In the genomic region with DNA sequence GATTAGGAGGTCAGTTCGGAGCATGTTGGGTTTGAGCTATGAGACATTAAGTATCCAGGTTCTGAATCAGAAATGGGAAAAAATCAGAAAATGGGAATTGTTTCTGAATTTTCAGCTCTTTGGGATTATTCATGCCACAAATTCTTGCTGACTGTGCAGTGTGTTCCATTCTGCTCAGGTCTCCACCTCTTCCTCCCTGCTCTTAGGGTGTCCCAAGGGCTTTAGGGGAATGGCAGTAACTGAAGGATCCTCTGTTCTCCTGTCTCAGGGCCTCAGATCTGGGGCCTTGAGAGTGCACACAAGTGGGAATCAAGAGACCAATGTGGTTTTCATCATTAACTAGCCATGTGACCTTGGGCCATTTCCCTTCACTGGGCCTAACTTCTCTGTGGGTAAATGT, we compare ENCODE assay signal across 21 cellular contexts.
"Had no signal": no experiment of that assay in that cellular context is flagged by ENCODE, and none has a peak within 500 bp of the region (broad histone marks: within the 10 kb centered on the region; RNA-seq: fewer than 3 reads in every experiment).

No MANE protein-coding gene starts in this region.

- FAIRE-seq: RCC 7860 had no signal

- DNase-seq: KBM-7, MV-4-11, NCI-H1048, NCI-H1105, NCI-H1417, NCI-H1436 treated with DMSO at 0.1 percent for 48 hours, NCI-H1694, NCI-H187 treated with DMSO at 0.1 percent for 48 hours, NCI-H2029 treated with DMSO at 0.1 percent for 48 hours, NCI-H2171, NCI-H226, NCI-H446, NCI-H510A, NCI-H524 treated with DMSO at 0.1 percent for 48 hours, NCI-H69, NCI-H774, SHP77, T-helper 1 cell had no signal

- H3K27ac ChIP-seq: RWPE1 had no signal

- ATAC-seq: SK-N-SH treated with all-trans-retinoic acid at 6 μM for 48 hours had no signal
